Comparison of ENCODE assay signal across 7 cellular contexts in the genomic region with DNA sequence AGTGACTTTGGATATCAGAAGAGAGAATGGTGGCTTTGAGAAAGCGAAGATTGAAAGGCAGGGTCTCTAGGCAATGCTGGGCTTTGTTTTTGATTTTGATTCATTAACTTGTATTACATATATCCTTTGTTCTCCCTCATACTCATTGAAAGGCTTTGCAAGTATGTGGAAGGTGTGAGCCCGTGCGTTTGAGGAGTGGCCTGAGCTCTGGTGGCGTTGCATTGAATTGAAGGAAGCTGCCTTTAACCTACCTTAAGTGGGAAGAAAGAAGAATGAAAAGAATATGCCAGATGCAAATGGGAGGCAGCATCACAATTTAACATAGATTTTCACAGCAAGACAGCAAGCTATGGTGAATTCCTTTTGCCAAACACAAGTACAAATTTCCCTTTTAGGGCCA. TPM values are rescaled to one million over a fixed set of nuclear protein-coding genes. Genes with fewer than 3 reads are reported as not detected.
"Had no signal": no experiment of that assay in that cellular context is flagged by ENCODE, and none has a peak within 500 bp of the region (broad histone marks: within the 10 kb centered on the region; RNA-seq: fewer than 3 reads in every experiment).

No MANE protein-coding gene starts in this region.

- H3K4me3 ChIP-seq: K562 had no signal

- DNase-seq: GOT3, H9, HCEC 1CT, IMR-90 had no signal

- FAIRE-seq: H54, HTR-8/SVneo, K562 had no signal

- H3K4me3 Mint-ChIP-seq: H9 had no signal

- H3K27ac Mint-ChIP-seq: H9 had no signal

- ATAC-seq: K562 had no signal

- H3K9me3 Mint-ChIP-seq: H9 had no signal

RNA-seq across cellular contexts. Expression of a gene that starts 6.7 kb away (rescaled TPM):
- total RNA-seq: H9, IMR-90 had no signal
- polyA plus RNA-seq: IMR-90, K562 had no signal
